ENCODE assay signal across 2 cellular contexts in the genomic region with DNA sequence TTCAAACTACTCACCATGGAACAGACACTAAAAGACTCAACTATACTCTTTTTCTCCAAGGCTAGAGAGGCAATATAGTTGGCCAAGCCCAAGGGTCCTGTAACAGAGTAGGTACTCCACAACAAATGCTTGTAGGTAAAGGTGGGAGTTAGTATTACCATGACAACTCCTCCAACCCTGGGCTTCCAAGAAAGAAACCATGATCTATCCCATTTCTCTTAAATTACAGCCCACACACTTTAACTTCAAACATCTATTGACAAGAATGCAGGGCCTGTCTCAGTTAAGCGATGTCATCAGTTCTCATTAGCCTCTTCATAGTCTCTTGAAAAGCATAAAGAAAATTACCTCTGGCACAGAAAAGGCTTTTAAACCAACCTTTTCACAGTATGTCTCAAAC.
TF ChIP-seq lines count a peak whose summit lies in the region.

No MANE protein-coding gene starts in this region.

TF ChIP-seq in HEK293, 187 proteins besides CTCF, POLR2A, EP300 and RAD21:
- TF ChIP-seq ZNF837 (tag by site-specific recombination; IDR thresholded peaks at IDR 0.05) (no peak), PRDM6 (tag by site-specific recombination; IDR thresholded peaks at IDR 0.05) (0 out of 2 replicates have a peak, but pooled peaks have one; percentile 8)
- TF ChIP-seq, protein P1, sequence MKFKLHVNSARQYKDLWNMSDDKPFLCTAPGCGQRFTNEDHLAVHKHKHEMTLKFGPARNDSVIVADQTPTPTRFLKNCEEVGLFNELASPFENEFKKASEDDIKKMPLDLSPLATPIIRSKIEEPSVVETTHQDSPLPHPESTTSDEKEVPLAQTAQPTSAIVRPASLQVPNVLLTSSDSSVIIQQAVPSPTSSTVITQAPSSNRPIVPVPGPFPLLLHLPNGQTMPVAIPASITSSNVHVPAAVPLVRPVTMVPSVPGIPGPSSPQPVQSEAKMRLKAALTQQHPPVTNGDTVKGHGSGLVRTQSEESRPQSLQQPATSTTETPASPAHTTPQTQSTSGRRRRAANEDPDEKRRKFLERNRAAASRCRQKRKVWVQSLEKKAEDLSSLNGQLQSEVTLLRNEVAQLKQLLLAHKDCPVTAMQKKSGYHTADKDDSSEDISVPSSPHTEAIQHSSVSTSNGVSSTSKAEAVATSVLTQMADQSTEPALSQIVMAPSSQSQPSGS (tag by site-specific recombination; IDR thresholded peaks at IDR 0.05; ENCODE audit: low read depth), result peak; percentile 61

TF ChIP-seq in neural cell, 6 proteins besides CTCF, POLR2A, EP300 and RAD21:
- TF ChIP-seq, protein P2, sequence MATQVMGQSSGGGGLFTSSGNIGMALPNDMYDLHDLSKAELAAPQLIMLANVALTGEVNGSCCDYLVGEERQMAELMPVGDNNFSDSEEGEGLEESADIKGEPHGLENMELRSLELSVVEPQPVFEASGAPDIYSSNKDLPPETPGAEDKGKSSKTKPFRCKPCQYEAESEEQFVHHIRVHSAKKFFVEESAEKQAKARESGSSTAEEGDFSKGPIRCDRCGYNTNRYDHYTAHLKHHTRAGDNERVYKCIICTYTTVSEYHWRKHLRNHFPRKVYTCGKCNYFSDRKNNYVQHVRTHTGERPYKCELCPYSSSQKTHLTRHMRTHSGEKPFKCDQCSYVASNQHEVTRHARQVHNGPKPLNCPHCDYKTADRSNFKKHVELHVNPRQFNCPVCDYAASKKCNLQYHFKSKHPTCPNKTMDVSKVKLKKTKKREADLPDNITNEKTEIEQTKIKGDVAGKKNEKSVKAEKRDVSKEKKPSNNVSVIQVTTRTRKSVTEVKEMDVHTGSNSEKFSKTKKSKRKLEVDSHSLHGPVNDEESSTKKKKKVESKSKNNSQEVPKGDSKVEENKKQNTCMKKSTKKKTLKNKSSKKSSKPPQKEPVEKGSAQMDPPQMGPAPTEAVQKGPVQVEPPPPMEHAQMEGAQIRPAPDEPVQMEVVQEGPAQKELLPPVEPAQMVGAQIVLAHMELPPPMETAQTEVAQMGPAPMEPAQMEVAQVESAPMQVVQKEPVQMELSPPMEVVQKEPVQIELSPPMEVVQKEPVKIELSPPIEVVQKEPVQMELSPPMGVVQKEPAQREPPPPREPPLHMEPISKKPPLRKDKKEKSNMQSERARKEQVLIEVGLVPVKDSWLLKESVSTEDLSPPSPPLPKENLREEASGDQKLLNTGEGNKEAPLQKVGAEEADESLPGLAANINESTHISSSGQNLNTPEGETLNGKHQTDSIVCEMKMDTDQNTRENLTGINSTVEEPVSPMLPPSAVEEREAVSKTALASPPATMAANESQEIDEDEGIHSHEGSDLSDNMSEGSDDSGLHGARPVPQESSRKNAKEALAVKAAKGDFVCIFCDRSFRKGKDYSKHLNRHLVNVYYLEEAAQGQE (IDR thresholded peaks at IDR 0.05; ENCODE audit: borderline replicate concordance), result no peak
- peak; percentile 11 for TF ChIP-seq POLR2AphosphoS5 (IDR thresholded peaks at IDR 0.05)
TF ChIP-seq in neural cell: peak in this region for 1.
